Comparison of ENCODE assay signal across 9 cellular contexts in genomic region chr15:52683585-52683984, GRCh38. TPM values are rescaled to one million over a fixed set of nuclear protein-coding genes. Genes with fewer than 3 reads are reported as not detected.
DNase-seq lines count a peak whose midpoint lies in the region; ATAC-seq and TF ChIP-seq lines count a peak whose summit lies in the region.
"Had no signal": no experiment of that assay in that cellular context is flagged by ENCODE, and none has a peak within 500 bp of the region (broad histone marks: within the 10 kb centered on the region; RNA-seq: fewer than 3 reads in every experiment).

No MANE protein-coding gene starts in this region.

- H3K9ac ChIP-seq in neural progenitor cell (no peak overlapping the region), SK-N-SH (no peak overlapping the region)

- no peaks in the 10 kb centered on the region for H3K9me3 Mint-ChIP-seq in activated T-helper 17 cell treated with anti-CD3 and anti-CD28 coated beads, Interleukin-2, amount 50 U/mL, for 72 hours
- H3K9me3 Mint-ChIP-seq in neural progenitor cell (no peaks in the 10 kb centered on the region), mesothelial cell of epicardium (no peaks in the 10 kb centered on the region)

- H3K4me3 ChIP-seq in neural progenitor cell, result no peak overlapping the region
- no peak overlapping the region for H3K4me3 ChIP-seq in SK-N-SH (ENCODE audit: low read depth in 2 of 2, low read length in 1 of 2)
- H3K4me3 ChIP-seq: mucosa of descending colon had no signal

- H3K4me2 ChIP-seq in neural progenitor cell, result no peak overlapping the region
- no peak overlapping the region for H3K4me2 ChIP-seq in SK-N-SH

- DNase-seq in GM13976 (ENCODE audit: low spot score), result peak; percentile 55
- no peak for DNase-seq in neural progenitor cell (ENCODE audit: low spot score)
- DNase-seq in mesothelial cell of epicardium (ENCODE audit: low spot score in 2 of 2, unreplicated experiment in 2 of 2), result no peak
- DNase-seq in DMS79 treated with DMSO at 0.1 percent for 48 hours (lab: John Stamatoyannopoulos, UW), result no peak
- DNase-seq in SK-N-SH, result no peak
- DNase-seq: mucosa of descending colon had no signal

- peaks cover 15% of the 10 kb centered on the region for H3K4me1 Mint-ChIP-seq in activated T-helper 17 cell treated with anti-CD3 and anti-CD28 coated beads, Interleukin-2, amount 50 U/mL, for 72 hours
- peaks cover 8% of the 10 kb centered on the region for H3K4me1 Mint-ChIP-seq in neural progenitor cell
- peaks cover 8% of the 10 kb centered on the region for H3K4me1 Mint-ChIP-seq in mesothelial cell of epicardium

- peaks cover 9% of the 10 kb centered on the region for H3K36me3 Mint-ChIP-seq in activated T-helper 17 cell treated with anti-CD3 and anti-CD28 coated beads, Interleukin-2, amount 50 U/mL, for 72 hours (ENCODE audit: low read depth)
- H3K36me3 Mint-ChIP-seq in neural progenitor cell (no peaks in the 10 kb centered on the region), mesothelial cell of epicardium (no peaks in the 10 kb centered on the region)

- no peak for TF ChIP-seq CTCF in GM13976 (IDR thresholded peaks at IDR 0.05; ENCODE audit: borderline replicate concordance, control extremely low read depth, extremely low read depth, insufficient read depth, missing control alignments)
- TF ChIP-seq CTCF in neural progenitor cell (IDR thresholded peaks at IDR 0.05), result no peak
- TF ChIP-seq CTCF in mesothelial cell of epicardium (IDR thresholded peaks at IDR 0.05; ENCODE audit: unreplicated experiment), result no peak
- no peak for TF ChIP-seq CTCF in SK-N-SH (IDR thresholded peaks at IDR 0.05)

- ATAC-seq in GM21390 (IDR thresholded peaks at IDR 0.05; ENCODE audit: unreplicated experiment) (peak; percentile 62), HG03439 (IDR thresholded peaks at IDR 0.05; ENCODE audit: unreplicated experiment) (peak; percentile 29)
- ATAC-seq in activated T-helper 17 cell treated with anti-CD3 and anti-CD28 coated beads, Interleukin-2, amount 50 U/mL, for 72 hours (replicated peaks), result no peak
- ATAC-seq: mucosa of descending colon had no signal

- WGBS in SK-N-SH (ENCODE audit: low lambda C conversion rate), result 83% methylated on average over 1 of the region's 1 CpG

- H3K36me3 ChIP-seq in neural progenitor cell (no peaks in the 10 kb centered on the region), SK-N-SH (replicated peaks in 1 of 2; ENCODE audit: control insufficient read depth in 1 of 2, insufficient read depth in 2 of 2, low read length in 1 of 2) (no peaks in the 10 kb centered on the region)

- no peaks in the 10 kb centered on the region for H3K9me2 ChIP-seq in SK-N-SH

- H2AFZ ChIP-seq in neural progenitor cell (replicated peaks), result no peak overlapping the region
- H2AFZ ChIP-seq in SK-N-SH (ENCODE audit: low read depth), result no peak overlapping the region

- H3K79me2 ChIP-seq in neural progenitor cell (ENCODE audit: low read depth) (no peaks in the 10 kb centered on the region), SK-N-SH (ENCODE audit: insufficient read depth) (no peaks in the 10 kb centered on the region)

- H3K4me1 ChIP-seq in neural progenitor cell, result peaks cover 21% of the 10 kb centered on the region
- no peaks in the 10 kb centered on the region; a peak in 1 of 4 replicates for H3K4me1 ChIP-seq in SK-N-SH (ENCODE audit: control insufficient read depth in 1 of 2, insufficient read depth in 2 of 2, low read depth in 1 of 2, low read length in 1 of 2)

- POLR2A ChIA-PET in SK-N-SH (lab: Yijun Ruan, JAX), result no interaction called here

- peak overlapping the region; percentile 53 for H3K4me3 Mint-ChIP-seq in activated T-helper 17 cell treated with anti-CD3 and anti-CD28 coated beads, Interleukin-2, amount 50 U/mL, for 72 hours
- H3K4me3 Mint-ChIP-seq in neural progenitor cell (no peak overlapping the region), mesothelial cell of epicardium (no peak overlapping the region)

- no peak overlapping the region for H3K27ac ChIP-seq in neural progenitor cell
- no peak overlapping the region for H3K27ac ChIP-seq in SK-N-SH (ENCODE audit: low read depth in 2 of 2, low read length in 1 of 2)

- H3K27me3 ChIP-seq in neural progenitor cell (peaks cover 19% of the 10 kb centered on the region), SK-N-SH (ENCODE audit: insufficient read depth) (no peaks in the 10 kb centered on the region)

- TF ChIP-seq EP300 in SK-N-SH (IDR thresholded peaks at IDR 0.05; ENCODE audit: borderline replicate concordance in 1 of 2, low read depth in 1 of 2, low read length in 1 of 2), result no peak

- CTCF ChIA-PET in SK-N-SH (lab: Yijun Ruan, JAX), result interaction anchor here (1.4 kb wide), 1 partner anchor 352 kb away, joined by 3 read pairs; no protein-coding TSS in a partner anchor

- TF ChIP-seq RAD21 in SK-N-SH (IDR thresholded peaks at IDR 0.05; ENCODE audit: low read length), result no peak

- H3K9me3 ChIP-seq in neural progenitor cell (ENCODE audit: low read depth), result no peaks in the 10 kb centered on the region
- H3K9me3 ChIP-seq in SK-N-SH, result no peaks in the 10 kb centered on the region
- H3K9me3 ChIP-seq: mucosa of descending colon had no signal

- in situ Hi-C loops in GM13976 (cut with MboI; ENCODE audit: low sequenced_read_pairs, unreplicated experiment), result no loop called here

- no peaks in the 10 kb centered on the region for H3K27me3 Mint-ChIP-seq in activated T-helper 17 cell treated with anti-CD3 and anti-CD28 coated beads, Interleukin-2, amount 50 U/mL, for 72 hours
- H3K27me3 Mint-ChIP-seq in neural progenitor cell (ENCODE audit: insufficient read depth, low read depth) (no peaks in the 10 kb centered on the region), mesothelial cell of epicardium (ENCODE audit: low read depth) (peaks cover 15% of the 10 kb centered on the region)

- H3F3A ChIP-seq in neural progenitor cell (ENCODE audit: low read depth) (peaks cover 19% of the 10 kb centered on the region), SK-N-SH (replicated peaks; ENCODE audit: insufficient read depth) (peaks cover 6% of the 10 kb centered on the region)

- H4K20me1 ChIP-seq in neural progenitor cell (ENCODE audit: low read depth), result no peaks in the 10 kb centered on the region
- H4K20me1 ChIP-seq in SK-N-SH (ENCODE audit: insufficient read depth), result no peaks in the 10 kb centered on the region

- peak overlapping the region; percentile 57 for H3K27ac Mint-ChIP-seq in activated T-helper 17 cell treated with anti-CD3 and anti-CD28 coated beads, Interleukin-2, amount 50 U/mL, for 72 hours
- H3K27ac Mint-ChIP-seq in neural progenitor cell (no peak overlapping the region), mesothelial cell of epicardium (no peak overlapping the region)

TF ChIP-seq in SK-N-SH, 30 proteins besides CTCF, POLR2A, EP300 and RAD21 (continues in another document):
- TF ChIP-seq MXI1 (IDR thresholded peaks at IDR 0.05; ENCODE audit: low read depth, low read length), result no peak
- no peak for TF ChIP-seq CHD2 (IDR thresholded peaks at IDR 0.05; ENCODE audit: low read length, partially characterized antibody)
- no peak for TF ChIP-seq POLR2AphosphoS5 (IDR thresholded peaks at IDR 0.05; ENCODE audit: low read depth, low read length)
- TF ChIP-seq, protein P1, sequence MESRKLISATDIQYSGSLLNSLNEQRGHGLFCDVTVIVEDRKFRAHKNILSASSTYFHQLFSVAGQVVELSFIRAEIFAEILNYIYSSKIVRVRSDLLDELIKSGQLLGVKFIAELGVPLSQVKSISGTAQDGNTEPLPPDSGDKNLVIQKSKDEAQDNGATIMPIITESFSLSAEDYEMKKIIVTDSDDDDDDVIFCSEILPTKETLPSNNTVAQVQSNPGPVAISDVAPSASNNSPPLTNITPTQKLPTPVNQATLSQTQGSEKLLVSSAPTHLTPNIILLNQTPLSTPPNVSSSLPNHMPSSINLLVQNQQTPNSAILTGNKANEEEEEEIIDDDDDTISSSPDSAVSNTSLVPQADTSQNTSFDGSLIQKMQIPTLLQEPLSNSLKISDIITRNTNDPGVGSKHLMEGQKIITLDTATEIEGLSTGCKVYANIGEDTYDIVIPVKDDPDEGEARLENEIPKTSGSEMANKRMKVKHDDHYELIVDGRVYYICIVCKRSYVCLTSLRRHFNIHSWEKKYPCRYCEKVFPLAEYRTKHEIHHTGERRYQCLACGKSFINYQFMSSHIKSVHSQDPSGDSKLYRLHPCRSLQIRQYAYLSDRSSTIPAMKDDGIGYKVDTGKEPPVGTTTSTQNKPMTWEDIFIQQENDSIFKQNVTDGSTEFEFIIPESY (IDR thresholded peaks at IDR 0.05; ENCODE audit: borderline replicate concordance, low read depth), result no peak
- TF ChIP-seq, protein P2, sequence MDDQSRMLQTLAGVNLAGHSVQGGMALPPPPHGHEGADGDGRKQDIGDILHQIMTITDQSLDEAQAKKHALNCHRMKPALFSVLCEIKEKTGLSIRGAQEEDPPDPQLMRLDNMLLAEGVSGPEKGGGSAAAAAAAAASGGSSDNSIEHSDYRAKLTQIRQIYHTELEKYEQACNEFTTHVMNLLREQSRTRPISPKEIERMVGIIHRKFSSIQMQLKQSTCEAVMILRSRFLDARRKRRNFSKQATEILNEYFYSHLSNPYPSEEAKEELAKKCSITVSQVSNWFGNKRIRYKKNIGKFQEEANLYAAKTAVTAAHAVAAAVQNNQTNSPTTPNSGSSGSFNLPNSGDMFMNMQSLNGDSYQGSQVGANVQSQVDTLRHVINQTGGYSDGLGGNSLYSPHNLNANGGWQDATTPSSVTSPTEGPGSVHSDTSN (IDR thresholded peaks at IDR 0.05), result no peak

RNA-seq across cellular contexts. Expression of gene ATOSA, which starts 4.4 kb away (rescaled TPM):
- total RNA-seq in activated T-helper 17 cell treated with anti-CD3 and anti-CD28 coated beads, Interleukin-2, amount 50 U/mL, for 72 hours, result 10 to 100 TPM; 30.7 to 40.6 TPM
- total RNA-seq in neural progenitor cell (ENCODE audit: low replicate concordance) (17.8 and 26.8 TPM in 2 replicates), mesothelial cell of epicardium (38.8 to 43.7 TPM (median 41.4 TPM) in 3 replicates)
- 7.4 and 10.9 TPM in 2 replicates for polyA plus RNA-seq in SK-N-SH (2012; rRNA removed)
- 8.2 and 9.2 TPM in 2 replicates for polyA plus RNA-seq in SK-N-SH (2012; cell fraction: cytosol; rRNA removed)
- 23.1 and 33.3 TPM in 2 replicates for polyA plus RNA-seq in SK-N-SH (2012; cell fraction: nucleus; rRNA removed)
